Comparison of ENCODE assay signal across 2 cellular contexts in genomic region chr10:102670065-102670400, GRCh38.
TF ChIP-seq lines count a peak whose summit lies in the region.

No MANE protein-coding gene starts in this region.

TF ChIP-seq in HCT116, 20 proteins besides CTCF, POLR2A, EP300 and RAD21 (continued from another document):
- TF ChIP-seq REST (IDR thresholded peaks at IDR 0.05; ENCODE audit: low read depth), result no peak
- TF ChIP-seq EZH2 (IDR thresholded peaks at IDR 0.05), result no peak
- no peak for TF ChIP-seq EZH2phosphoT487 (IDR thresholded peaks at IDR 0.05; ENCODE audit: borderline replicate concordance)
- no peak for TF ChIP-seq ZNF274 (IDR thresholded peaks at IDR 0.05; ENCODE audit: low read depth, low read length)
- TF ChIP-seq SRF (IDR thresholded peaks at IDR 0.05; ENCODE audit: low read depth), result no peak
- no peak for TF ChIP-seq JUND (IDR thresholded peaks at IDR 0.05)
TF ChIP-seq in HCT116: peak in this region for 0.

TF ChIP-seq in SK-N-SH, 30 proteins besides CTCF, POLR2A, EP300 and RAD21 (continued from another document):
- no peak for TF ChIP-seq USF1 (IDR thresholded peaks at IDR 0.05; ENCODE audit: borderline replicate concordance, low read depth)
